17 cellular contexts compared by ENCODE assay signal in the genomic region with DNA sequence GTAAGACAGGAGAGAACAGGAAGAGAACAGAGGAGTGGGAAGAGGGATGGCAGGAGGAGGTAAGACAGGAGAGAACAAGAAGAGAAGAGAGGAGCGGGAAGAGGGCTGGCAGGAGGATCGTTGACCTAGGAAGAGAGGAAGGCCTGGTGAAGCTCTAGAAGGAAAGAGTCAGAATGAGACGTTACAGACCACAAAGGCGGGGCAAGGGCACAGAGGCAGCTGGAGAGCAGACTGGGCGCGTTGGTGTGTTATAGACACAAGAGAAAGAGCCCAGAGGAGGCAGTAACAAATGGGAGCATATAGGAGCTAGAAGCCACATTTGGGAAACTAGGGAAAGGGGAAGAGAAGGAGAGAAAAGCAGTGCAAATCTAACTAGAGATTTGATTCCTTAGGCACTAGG. TPM values are rescaled to one million over a fixed set of nuclear protein-coding genes. Genes with fewer than 3 reads are reported as not detected.
DNase-seq lines count a peak whose midpoint lies in the region; ATAC-seq, FAIRE-seq and TF ChIP-seq lines count a peak whose summit lies in the region.
"Had no signal": no experiment of that assay in that cellular context is flagged by ENCODE, and none has a peak within 500 bp of the region (broad histone marks: within the 10 kb centered on the region; RNA-seq: fewer than 3 reads in every experiment).

No MANE protein-coding gene starts in this region.

- H3K9me3 Mint-ChIP-seq in activated naive CD4-positive, alpha-beta T cell treated with anti-CD3 and anti-CD28 coated beads, Interleukin-2, amount 50 U/mL, for 24 hours, result no peaks in the 10 kb centered on the region

- intact Hi-C loops in K562 (cut with micrococcal nuclease) (no loop called here), prostate gland (cut with DNase I) (no loop called here)

- no peaks in the 10 kb centered on the region for H3K9me1 ChIP-seq in K562 (ENCODE audit: control insufficient read depth, insufficient read depth, low read length)

- H3K27me3 Mint-ChIP-seq in activated naive CD4-positive, alpha-beta T cell treated with anti-CD3 and anti-CD28 coated beads, Interleukin-2, amount 50 U/mL, for 24 hours, result no peaks in the 10 kb centered on the region

- peaks cover 7% of the 10 kb centered on the region for H3K36me3 Mint-ChIP-seq in activated naive CD4-positive, alpha-beta T cell treated with anti-CD3 and anti-CD28 coated beads, Interleukin-2, amount 50 U/mL, for 24 hours

- CTCF ChIA-PET in K562 (lab: Yijun Ruan, JAX; ENCODE audit: low intra/inter-chr PET ratio), result no interaction called here

- TF ChIP-seq POLR2A in K562 (conservative IDR thresholded peaks at IDR 0.05) (no peak), prostate gland (IDR thresholded peaks at IDR 0.05) (no peak)

- no peaks in the 10 kb centered on the region for H3K9me3 ChIP-seq in K562 (replicated peaks; ENCODE audit: control insufficient read depth, insufficient read depth, low read depth, low read length)
- no peaks in the 10 kb centered on the region for H3K9me3 ChIP-seq in prostate gland
- H3K9me3 ChIP-seq: ascending aorta, HAP-1 had no signal

- ATAC-seq in K562 (no peak), HG03095 (IDR thresholded peaks at IDR 0.05; ENCODE audit: unreplicated experiment) (no peak)
- ATAC-seq: left lobe of liver had no signal

- FAIRE-seq in K562 (lab: Jason Lieb, UNC), result no peak
- FAIRE-seq: endothelial cell of umbilical vein had no signal

- WGBS in K562 (ENCODE audit: insufficient coverage, low coverage, missing lambda C conversion rate), result 74% methylated on average over 4 of the region's 6 CpGs
- WGBS in prostate gland, result 80% methylated on average over 6 of the region's 6 CpGs

- H3K27ac ChIP-seq in KMS-11 (peak overlapping the region; percentile 76), K562 (ENCODE audit: extremely low read depth, low read depth, low read length) (no peak overlapping the region), prostate gland (no peak overlapping the region)
- H3K27ac ChIP-seq: ascending aorta had no signal

- peak overlapping the region; percentile 19 for H3K4me3 ChIP-seq in KMS-11 (IDR thresholded peaks at IDR 0.05; ENCODE audit: insufficient read depth, low read depth, low read length)
- H3K4me3 ChIP-seq in K562, result no peak overlapping the region
- H3K4me3 ChIP-seq in prostate gland, result no peak overlapping the region
- H3K4me3 ChIP-seq: ascending aorta, HAP-1, smooth muscle cell had no signal

- H3K9ac ChIP-seq in KMS-11, result peak overlapping the region; percentile 21; the same call in 1 of the 2 replicates
- H3K9ac ChIP-seq in K562 (ENCODE audit: insufficient read depth in 1 of 2, low read depth in 2 of 2, low read length in 2 of 2), result no peak overlapping the region

- H3K36me3 ChIP-seq in KMS-11 (ENCODE audit: insufficient read depth) (no peaks in the 10 kb centered on the region), K562 (ENCODE audit: control insufficient read depth, insufficient read depth, low read length) (peaks cover 29% of the 10 kb centered on the region), prostate gland (no peaks in the 10 kb centered on the region)
- H3K36me3 ChIP-seq: HAP-1 had no signal

- H3K4me1 Mint-ChIP-seq in activated naive CD4-positive, alpha-beta T cell treated with anti-CD3 and anti-CD28 coated beads, Interleukin-2, amount 50 U/mL, for 24 hours, result peaks cover 4% of the 10 kb centered on the region

- H2AFZ ChIP-seq in KMS-11 (ENCODE audit: low read depth) (no peak overlapping the region), K562 (ENCODE audit: low read depth, low read length) (no peak overlapping the region)

- TF ChIP-seq CTCF in KMS-11 (conservative IDR thresholded peaks at IDR 0.05; ENCODE audit: low read depth, low read length) (no peak), K562 (IDR thresholded peaks at IDR 0.05 in 2 of 3, conservative IDR thresholded peaks at IDR 0.05 in 1 of 3; ENCODE audit: insufficient read depth in 2 of 3, low read depth in 1 of 3, low read length in 3 of 3) (no peak), prostate gland (IDR thresholded peaks at IDR 0.05) (no peak)

- H3K4me1 ChIP-seq in KMS-11 (ENCODE audit: low read depth, poor library complexity, severe bottlenecking), result peaks cover 57% of the 10 kb centered on the region
- H3K4me1 ChIP-seq in K562 (replicated peaks in 1 of 2; ENCODE audit: control insufficient read depth in 2 of 2, insufficient read depth in 2 of 2, low read length in 2 of 2), result peaks cover 0 to 7% of the 10 kb centered on the region in 2 experiments; a peak in 2 of 5 replicates
- H3K4me1 ChIP-seq in prostate gland (replicated peaks), result no peaks in the 10 kb centered on the region
- H3K4me1 ChIP-seq: ascending aorta, HAP-1 had no signal

- POLR2A ChIA-PET in K562 (lab: Yijun Ruan, JAX), result interaction anchor here (0.5 kb wide), 1 partner anchor 416 kb away, joined by 3 read pairs; no protein-coding TSS in a partner anchor

- peak overlapping the region; percentile 52 for H3K27ac Mint-ChIP-seq in activated naive CD4-positive, alpha-beta T cell treated with anti-CD3 and anti-CD28 coated beads, Interleukin-2, amount 50 U/mL, for 24 hours

- H3K79me2 ChIP-seq in KMS-11 (ENCODE audit: insufficient read depth, low read depth) (no peaks in the 10 kb centered on the region), K562 (ENCODE audit: control insufficient read depth, insufficient read depth, low read length) (no peaks in the 10 kb centered on the region)

- TF ChIP-seq RAD21 in K562 (CRISPR knock-in tag; conservative IDR thresholded peaks at IDR 0.05 in 1 of 2, IDR thresholded peaks at IDR 0.05 in 1 of 2), result no peak

- no peaks in the 10 kb centered on the region for H4K20me1 ChIP-seq in KMS-11 (ENCODE audit: insufficient read depth)
- H4K20me1 ChIP-seq in K562 (replicated peaks; ENCODE audit: control insufficient read depth, insufficient read depth, low read length), result no peaks in the 10 kb centered on the region

- no peak for DNase-seq in activated naive CD4-positive, alpha-beta T cell treated with Interleukin-2 at 50 U/mL for 16 hours
- DNase-seq in K562 (ENCODE audit: extremely low read depth in 1 of 4, low spot score in 3 of 4) (no peak), prostate gland (ENCODE audit: low spot score) (no peak), HK-2 (ENCODE audit: unreplicated experiment) (no peak)
- peak; percentile 1 to 7 for DNase-seq in stimulated activated CD8-positive, alpha-beta memory T cell treated with anti-CD3 and anti-CD28 coated beads, Interleukin-2, amount 100 ng/mL, for 48 hours (ENCODE audit: low read depth in 2 of 2)
- DNase-seq: foreskin fibroblast, NCI-H1694, SHP77, T-helper 9 cell had no signal

- in situ Hi-C loops in K562 (cut with MboI), result no loop called here

- no TSS peak for BruUV-seq in K562 (replicated peaks; lab: Mats Ljungman, UMichigan)

- H3K27me3 ChIP-seq in KMS-11 (ENCODE audit: insufficient read depth, low read depth), result no peaks in the 10 kb centered on the region
- no peaks in the 10 kb centered on the region for H3K27me3 ChIP-seq in K562 (ENCODE audit: control insufficient read depth in 2 of 2, insufficient read depth in 2 of 2, low read length in 2 of 2)
- H3K27me3 ChIP-seq in prostate gland (replicated peaks; ENCODE audit: insufficient read depth), result no peaks in the 10 kb centered on the region
- H3K27me3 ChIP-seq: ascending aorta had no signal

- H3K4me3 Mint-ChIP-seq in activated naive CD4-positive, alpha-beta T cell treated with anti-CD3 and anti-CD28 coated beads, Interleukin-2, amount 50 U/mL, for 24 hours, result no peak overlapping the region

- no peak for TF ChIP-seq EP300 in K562 (IDR thresholded peaks at IDR 0.05; ENCODE audit: low read length)

- H3K4me2 ChIP-seq in KMS-11, result peak overlapping the region; percentile 71
- no peak overlapping the region for H3K4me2 ChIP-seq in K562 (ENCODE audit: insufficient read depth, low read length)
- H3K4me2 ChIP-seq: smooth muscle cell had no signal

TF ChIP-seq in K562, 482 proteins besides CTCF, POLR2A, EP300 and RAD21 (continues in another document):
- TF ChIP-seq ZFPM2 (CRISPR knock-in tag; IDR thresholded peaks at IDR 0.05), result no peak

RNA-seq across cellular contexts. Expression of gene PTRHD1, which starts 26.6 kb away (rescaled TPM):
- 4.5 and 5.4 TPM in 2 replicates for total RNA-seq in K562 (2011; cell fraction: chromatin; rRNA removed; ENCODE audit: low replicate concordance)
- 10.2 and 10.3 TPM in 2 replicates for total RNA-seq in K562 (2011; cell fraction: nucleolus; rRNA removed)
- total RNA-seq in K562 (2011; cell fraction: nucleoplasm; rRNA removed), result 10.8 and 23.1 TPM in 2 replicates
- total RNA-seq in K562 (2014; rRNA removed) (60.9 and 67.5 TPM in 2 replicates), K562 (2014; rRNA removed; fragmentation: Illumina TruSeq; extraction: Trizol) (42.6 and 47.1 TPM in 2 replicates), K562 (2015; rRNA removed; fragmentation: Illumina TruSeq; extraction: Trizol) (26.7 and 43.8 TPM in 2 replicates), K562 (2021) (48.9 and 51.4 TPM in 2 replicates), prostate gland (10 to 100 TPM; 33.9 to 38.6 TPM)
- polyA plus RNA-seq in K562 (2011; rRNA removed) (82.7 and 83.2 TPM in 2 replicates), K562 (2014; fragmentation: Illumina TruSeq; extraction: Trizol) (15.8 and 31.7 TPM in 2 replicates), K562 (2014; fragmentation: Nextera tagmentation; extraction: Ambion mirVana) (10 to 100 TPM; 32.9 to 46.6 TPM), K562 (2014; rRNA removed) (61.1 and 71.1 TPM in 2 replicates)
- polyA plus RNA-seq in K562 (2011; cell fraction: cytosol; rRNA removed), result 76.4 and 103 TPM in 2 replicates
- 23.4 and 40.4 TPM in 2 replicates for polyA plus RNA-seq in K562 (2011; cell fraction: nucleus; rRNA removed)
- 47.2 and 87.1 TPM in 2 replicates for polyA plus RNA-seq in K562 (2012)
- 8.6 and 11.1 TPM in 2 replicates for polyA minus RNA-seq in K562 (2011; rRNA and poly(A)+ RNA removed)
- 7.8 and 12.2 TPM in 2 replicates for polyA minus RNA-seq in K562 (2011; cell fraction: cytosol; rRNA and poly(A)+ RNA removed)
- 4.7 and 7.3 TPM in 2 replicates for polyA minus RNA-seq in K562 (2011; cell fraction: nucleus; rRNA and poly(A)+ RNA removed)

RNA-seq across cellular contexts. Expression of gene CENPO, which starts 26.6 kb away (rescaled TPM):
- 153 and 177 TPM in 2 replicates for total RNA-seq in K562 (2011; cell fraction: chromatin; rRNA removed; ENCODE audit: low replicate concordance)
- 96.4 and 101 TPM in 2 replicates for total RNA-seq in K562 (2011; cell fraction: nucleolus; rRNA removed)
- total RNA-seq in K562 (2011; cell fraction: nucleoplasm; rRNA removed), result 140 and 180 TPM in 2 replicates
- total RNA-seq in K562 (2014; rRNA removed) (35.4 and 36.1 TPM in 2 replicates), K562 (2014; rRNA removed; fragmentation: Illumina TruSeq; extraction: Trizol) (33.6 and 37.3 TPM in 2 replicates), K562 (2015; rRNA removed; fragmentation: Illumina TruSeq; extraction: Trizol) (38.9 and 41.1 TPM in 2 replicates), K562 (2021) (39.9 and 46.2 TPM in 2 replicates), prostate gland (10 to 100 TPM in 1 of 2 donors, 1 to 10 TPM in 1; 9.1 to 24.4 TPM)
- polyA plus RNA-seq in K562 (2011; rRNA removed) (59.4 and 63.0 TPM in 2 replicates), K562 (2014; fragmentation: Illumina TruSeq; extraction: Trizol) (44.9 and 49.8 TPM in 2 replicates), K562 (2014; fragmentation: Nextera tagmentation; extraction: Ambion mirVana) (10 to 100 TPM; 30.6 to 38.9 TPM), K562 (2014; rRNA removed) (35.5 and 49.5 TPM in 2 replicates)
- 36.2 and 39.3 TPM in 2 replicates for polyA plus RNA-seq in K562 (2011; cell fraction: cytosol; rRNA removed)
- 103 and 125 TPM in 2 replicates for polyA plus RNA-seq in K562 (2011; cell fraction: nucleus; rRNA removed)
- 35.5 and 43.1 TPM in 2 replicates for polyA plus RNA-seq in K562 (2012)
- 65.4 and 67.6 TPM in 2 replicates for polyA minus RNA-seq in K562 (2011; rRNA and poly(A)+ RNA removed)
- 22.3 and 36.6 TPM in 2 replicates for polyA minus RNA-seq in K562 (2011; cell fraction: cytosol; rRNA and poly(A)+ RNA removed)
- polyA minus RNA-seq in K562 (2011; cell fraction: nucleus; rRNA and poly(A)+ RNA removed), result 46.7 and 67.0 TPM in 2 replicates
- total RNA-seq: ascending aorta had no signal

Comparison
In these comparisons a context has a peak if more than half of its experiments do, and no peak if none do; other contexts are left out.
1. DNase-seq: peak in stimulated activated CD8-positive, alpha-beta memory T cell treated with anti-CD3 and anti-CD28 coated beads, Interleukin-2, amount 100 ng/mL, for 48 hours (2 of 2); none in activated naive CD4-positive, alpha-beta T cell treated with Interleukin-2 at 50 U/mL for 16 hours (single experiment), K562 (0 of 4), prostate gland (single experiment) and HK-2 (single experiment).